17 cellular contexts compared by ENCODE assay signal in the genomic region with DNA sequence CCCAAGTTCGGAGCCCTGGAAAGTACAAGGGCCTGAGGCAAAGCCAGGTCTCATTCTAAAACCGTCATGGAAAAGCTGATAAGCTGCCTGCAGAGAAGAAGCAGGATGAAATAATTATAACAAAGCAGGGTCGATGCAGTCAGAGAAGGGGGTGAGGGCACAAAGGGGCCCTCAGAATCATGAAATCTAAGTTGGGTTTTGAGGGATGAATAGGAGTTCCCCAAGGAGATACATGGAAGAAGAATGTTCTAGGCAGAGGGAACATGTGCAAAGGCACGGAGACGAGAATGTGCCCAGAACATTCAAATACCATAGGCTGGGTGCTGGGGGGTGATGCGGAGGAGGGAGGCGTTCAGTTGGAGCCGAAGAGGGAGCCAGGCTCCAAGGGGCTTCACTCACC. TPM values are rescaled to one million over a fixed set of nuclear protein-coding genes. Genes with fewer than 3 reads are reported as not detected.
DNase-seq lines count a peak whose midpoint lies in the region; TF ChIP-seq lines count a peak whose summit lies in the region.
"Had no signal": no experiment of that assay in that cellular context is flagged by ENCODE, and none has a peak within 500 bp of the region (broad histone marks: within the 10 kb centered on the region; RNA-seq: fewer than 3 reads in every experiment).

No MANE protein-coding gene starts in this region.

- peak overlapping the region; percentile 33 for H3K27ac Mint-ChIP-seq in neural progenitor cell
- H3K27ac Mint-ChIP-seq in activated CD4-positive, alpha-beta T cell treated with anti-CD3 and anti-CD28 coated beads, Interleukin-2, amount 10 ng/mL, durations not matched to agents 7 days and 5 days = no peak overlapping the region
- H3K27ac Mint-ChIP-seq: CD14-positive monocyte had no signal

- no peaks in the 10 kb centered on the region for H3K36me3 ChIP-seq in HEK293 (ENCODE audit: control insufficient read depth in 2 of 2, insufficient read depth in 1 of 2, low read length in 2 of 2)
- no peaks in the 10 kb centered on the region for H3K36me3 ChIP-seq in neural progenitor cell

- H3K9me3 ChIP-seq in HEK293 (ENCODE audit: control insufficient read depth, insufficient read depth, low read depth, low read length) (no peaks in the 10 kb centered on the region), neural progenitor cell (ENCODE audit: low read depth) (no peaks in the 10 kb centered on the region)

- H3K9ac ChIP-seq in neural progenitor cell = no peak overlapping the region
- H3K9ac ChIP-seq: BLaER1 had no signal

- H3K9me3 Mint-ChIP-seq in neural progenitor cell = no peaks in the 10 kb centered on the region
- no peaks in the 10 kb centered on the region for H3K9me3 Mint-ChIP-seq in activated CD4-positive, alpha-beta T cell treated with anti-CD3 and anti-CD28 coated beads, Interleukin-2, amount 10 ng/mL, durations not matched to agents 7 days and 5 days
- H3K9me3 Mint-ChIP-seq: CD14-positive monocyte; CD4-positive, alpha-beta memory T cell; H9 had no signal

- H3K27me3 Mint-ChIP-seq in neural progenitor cell (ENCODE audit: insufficient read depth, low read depth) = peaks cover 20% of the 10 kb centered on the region
- peaks cover 3% of the 10 kb centered on the region for H3K27me3 Mint-ChIP-seq in activated CD4-positive, alpha-beta T cell treated with anti-CD3 and anti-CD28 coated beads, Interleukin-2, amount 10 ng/mL, durations not matched to agents 7 days and 5 days

- no peaks in the 10 kb centered on the region for H4K20me1 ChIP-seq in neural progenitor cell (ENCODE audit: low read depth)

- CTCF ChIA-PET in HEK293 (lab: Yijun Ruan, JAX) = interaction anchor here (1.3 kb wide), 1 partner anchor 36 kb away, joined by 5 read pairs; no protein-coding TSS in a partner anchor
- CTCF ChIA-PET in activated CD4-positive, alpha-beta T cell treated with anti-CD3 and anti-CD28 coated beads, Interleukin-2, amount 10 ng/mL, durations not matched to agents 7 days and 5 days (lab: Charles Lee) = interaction anchor here (0.6 kb wide), 1 partner anchor 27 kb away, joined by 3 read pairs; no protein-coding TSS in a partner anchor

- peaks cover 29% of the 10 kb centered on the region for H3K4me1 Mint-ChIP-seq in neural progenitor cell
- H3K4me1 Mint-ChIP-seq in activated CD4-positive, alpha-beta T cell treated with anti-CD3 and anti-CD28 coated beads, Interleukin-2, amount 10 ng/mL, durations not matched to agents 7 days and 5 days = no peaks in the 10 kb centered on the region
- H3K4me1 Mint-ChIP-seq: CD14-positive monocyte; CD4-positive, alpha-beta memory T cell had no signal

- H3K27me3 ChIP-seq in neural progenitor cell = peaks cover 26% of the 10 kb centered on the region

- H3K4me3 ChIP-seq in HEK293 (ENCODE audit: low read depth, low read length) (no peak overlapping the region), neural progenitor cell (no peak overlapping the region)
- H3K4me3 ChIP-seq: BLaER1 had no signal

- peak; percentile 1 for DNase-seq in activated CD8-positive, alpha-beta memory T cell treated with anti-CD3 and anti-CD28 coated beads, Interleukin-2, amount 50 U/mL, for 4 hours
- DNase-seq in activated CD8-positive, alpha-beta memory T cell treated with anti-CD3 and anti-CD28 coated beads, Interleukin-2, amount 50 U/mL, for 48 hours = no peak
- DNase-seq in neural progenitor cell (ENCODE audit: low spot score) = no peak
- no peak for DNase-seq in activated CD4-positive, alpha-beta T cell treated with anti-CD3 and anti-CD28 coated beads, Interleukin-2, amount 10 ng/mL, durations not matched to agents 7 days and 5 days
- DNase-seq in activated CD4-positive, alpha-beta T cell treated with anti-CD3 and anti-CD28 coated beads for 4 hours = no peak
- DNase-seq in hippocampal formation (lab: John Stamatoyannopoulos, UW) = no peak
- DNase-seq: 8988T; CD4-positive, alpha-beta memory T cell; DMS79 treated with DMSO at 0.1 percent for 48 hours; GF-D8; H9 had no signal

- H3F3A ChIP-seq in neural progenitor cell (ENCODE audit: low read depth) = no peaks in the 10 kb centered on the region

- no peak overlapping the region for H2AFZ ChIP-seq in neural progenitor cell (replicated peaks)

- TF ChIP-seq CTCF in HEK293 (tag by site-specific recombination; IDR thresholded peaks at IDR 0.05) = no peak
- no peak for TF ChIP-seq CTCF in neural progenitor cell (IDR thresholded peaks at IDR 0.05)

- H3K4me1 ChIP-seq in HEK293 (ENCODE audit: control insufficient read depth, insufficient read depth, low read length) = no peaks in the 10 kb centered on the region
- H3K4me1 ChIP-seq in neural progenitor cell = no peaks in the 10 kb centered on the region

- H3K4me3 Mint-ChIP-seq in neural progenitor cell = no peak overlapping the region
- H3K4me3 Mint-ChIP-seq in activated CD4-positive, alpha-beta T cell treated with anti-CD3 and anti-CD28 coated beads, Interleukin-2, amount 10 ng/mL, durations not matched to agents 7 days and 5 days = no peak overlapping the region
- H3K4me3 Mint-ChIP-seq: CD14-positive monocyte; CD4-positive, alpha-beta memory T cell; H9 had no signal

- H3K36me3 Mint-ChIP-seq in neural progenitor cell = no peaks in the 10 kb centered on the region
- H3K36me3 Mint-ChIP-seq in activated CD4-positive, alpha-beta T cell treated with anti-CD3 and anti-CD28 coated beads, Interleukin-2, amount 10 ng/mL, durations not matched to agents 7 days and 5 days (ENCODE audit: low read depth) = no peaks in the 10 kb centered on the region
- H3K36me3 Mint-ChIP-seq: CD14-positive monocyte; CD4-positive, alpha-beta memory T cell had no signal

- H3K4me2 ChIP-seq in neural progenitor cell = no peak overlapping the region
- H3K4me2 ChIP-seq: BLaER1 had no signal

- H3K27ac ChIP-seq in HEK293 (ENCODE audit: extremely low read depth, low read depth, low read length) = no peak overlapping the region
- no peak overlapping the region for H3K27ac ChIP-seq in neural progenitor cell
- H3K27ac ChIP-seq: BLaER1 had no signal

- H3K79me2 ChIP-seq in neural progenitor cell (ENCODE audit: low read depth) = no peaks in the 10 kb centered on the region

- POLR2A ChIA-PET in HEK293 (lab: Yijun Ruan, JAX) = no interaction called here
- POLR2A ChIA-PET in activated CD4-positive, alpha-beta T cell treated with anti-CD3 and anti-CD28 coated beads, Interleukin-2, amount 10 ng/mL, durations not matched to agents 7 days and 5 days (lab: Charles Lee) = no interaction called here

TF ChIP-seq in HEK293, 187 proteins besides CTCF, POLR2A, EP300 and RAD21:
- TF ChIP-seq ZBTB20 (tag by site-specific recombination; IDR thresholded peaks at IDR 0.05) (no peak), ZFP3 (tag by site-specific recombination; IDR thresholded peaks at IDR 0.05; ENCODE audit: low read depth) (peak; percentile 86)

RNA-seq across cellular contexts. Expression of a gene that starts 25.0 kb away (rescaled TPM):
- total RNA-seq in neural progenitor cell (ENCODE audit: low replicate concordance) = not detected in 2 replicates
- total RNA-seq in activated CD4-positive, alpha-beta T cell treated with anti-CD3 and anti-CD28 coated beads, Interleukin-2, amount 10 ng/mL, durations not matched to agents 7 days and 5 days = not detected
- total RNA-seq: A673; CD4-positive, alpha-beta memory T cell; H1; H9; HepG2 had no signal
